8 cellular contexts compared by ENCODE assay signal in the genomic region with DNA sequence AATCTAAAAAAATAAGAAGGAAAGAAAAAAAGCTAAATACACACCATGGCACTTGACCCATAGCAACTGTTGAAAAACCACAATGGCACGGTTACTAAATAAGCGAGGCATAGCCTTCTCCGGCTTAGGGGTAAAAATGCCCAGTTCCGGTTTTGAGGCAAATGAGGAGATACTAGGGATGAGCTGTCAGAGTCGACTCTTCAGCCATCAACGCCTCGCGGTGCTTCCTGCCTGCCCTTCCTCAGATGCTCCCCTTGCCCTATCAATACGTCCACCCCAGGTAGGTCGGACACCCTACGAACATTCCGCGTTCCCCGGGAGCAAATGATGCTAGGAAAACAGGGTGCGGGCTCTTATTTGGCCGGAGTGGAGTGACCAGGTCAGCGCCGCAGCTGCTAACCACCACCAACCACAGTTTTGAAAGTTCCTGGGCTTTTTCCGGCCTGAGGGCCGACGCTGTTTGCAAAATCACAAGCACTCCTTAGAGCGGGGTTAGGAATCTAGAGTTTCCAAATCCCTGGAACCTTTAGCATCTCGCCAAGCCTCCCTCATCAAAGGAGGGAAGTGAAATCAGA. TPM values are rescaled to one million over a fixed set of nuclear protein-coding genes. Genes with fewer than 3 reads are reported as not detected.
A peak's percentile ranks its signal among the peaks of the same experiment; 100 is the strongest.
DNase-seq lines count a peak whose midpoint lies in the region; ATAC-seq, FAIRE-seq and TF ChIP-seq lines count a peak whose summit lies in the region.

No MANE protein-coding gene starts in this region.

- H3K4me3 Mint-ChIP-seq in Caco-2 (ENCODE audit: unreplicated experiment) (peak overlapping the region; percentile 85), H9 (peak overlapping the region; percentile 92 to 94)

- H4K8ac ChIP-seq in H9 (replicated peaks; ENCODE audit: insufficient read length, low read depth, low read length) = no peak overlapping the region

- FAIRE-seq in bronchial epithelial cell (lab: Jason Lieb, UNC) = no peak

- H4K5ac ChIP-seq in H9 (ENCODE audit: insufficient read length, low read depth, low read length) = no peak overlapping the region

- H3K36me3 Mint-ChIP-seq in Caco-2 (ENCODE audit: insufficient read depth, unreplicated experiment) (peaks cover 60% of the 10 kb centered on the region), H9 (ENCODE audit: insufficient read depth in 1 of 3, low read depth in 3 of 3) (peaks cover 30 to 46% (median 38%) of the 10 kb centered on the region in 3 experiments)

- CTCF ChIA-PET in Caco-2 (lab: Charles Lee) = interaction anchor here (0.6 to 1.2 kb wide), 5 partner anchors 11 to 267 kb away, joined by 3 to 4 read pairs (median 3); no protein-coding TSS in a partner anchor
- CTCF ChIA-PET in RWPE1 (lab: Yijun Ruan, JAX) = interaction anchor here (0.6 to 1.0 kb wide), 6 partner anchors 21 to 294 kb away, joined by 3 to 4 read pairs (median 4); no protein-coding TSS in a partner anchor

- no peak overlapping the region for H2BK15ac ChIP-seq in H9 (ENCODE audit: low read depth, low read length)

- ATAC-seq in GM21360 (IDR thresholded peaks at IDR 0.05; ENCODE audit: unreplicated experiment) = no peak

- no peak overlapping the region for H3K56ac ChIP-seq in H9 (ENCODE audit: insufficient read length, low read depth, low read length)

- H2BK12ac ChIP-seq in H9 (ENCODE audit: insufficient read length, low read depth, low read length) = no peak overlapping the region

- intact Hi-C loops in Caco-2 (cut with micrococcal nuclease; ENCODE audit: unreplicated experiment) = loop anchor here (2.0 to 5.0 kb wide), 2 partner anchors 22 to 59 kb away; a partner anchor contains a TSS
- intact Hi-C loops in stomach (cut with DNase I; ENCODE audit: low total_unique reads) = no loop called here

- H3K23me2 ChIP-seq in H9 (ENCODE audit: insufficient read length, low read depth, low read length, poor library complexity, severe bottlenecking) = peaks cover 7% of the 10 kb centered on the region

- no peak overlapping the region for H2BK5ac ChIP-seq in H9 (ENCODE audit: insufficient read length, low read length)

- no peaks in the 10 kb centered on the region for H3K4me1 Mint-ChIP-seq in Caco-2 (ENCODE audit: low read depth, unreplicated experiment)
- H3K4me1 Mint-ChIP-seq in H9 = peaks cover 17 to 24% of the 10 kb centered on the region in 2 experiments

- TSS peak; percentile 47 for BruUV-seq in Caco-2 (replicated peaks; lab: Mats Ljungman, UMichigan)

- H3K4me1 ChIP-seq in Caco-2 (peaks cover 5% of the 10 kb centered on the region; the same call in 1 of the 2 replicates), H9 (ENCODE audit: insufficient read depth, low read length) (no peaks in the 10 kb centered on the region), stomach (peaks cover 33 to 57% (median 44%) of the 10 kb centered on the region in 4 donors)

- H3K9ac ChIP-seq in H9 (ENCODE audit: extremely low read depth, insufficient read length, low read length) = peak overlapping the region; percentile 90

- no peak overlapping the region for H2AK5ac ChIP-seq in H9 (ENCODE audit: insufficient read length, low read length)

- peak overlapping the region; percentile 79 for H3K27ac Mint-ChIP-seq in Caco-2 (ENCODE audit: unreplicated experiment)
- H3K27ac Mint-ChIP-seq in H9 = peak overlapping the region; percentile 52 to 92 (median 66); a peak in 5 of 7 replicates

- no peak overlapping the region for H3K4ac ChIP-seq in H9 (ENCODE audit: low read depth, low read length)

- H2BK120ac ChIP-seq in H9 (ENCODE audit: low read depth, low read length, poor library complexity, severe bottlenecking) = no peak overlapping the region

- peak overlapping the region; percentile 80 for H3K4me3 ChIP-seq in Caco-2 (ENCODE audit: low read depth, low read length)
- peak overlapping the region; percentile 92 for H3K4me3 ChIP-seq in bronchial epithelial cell (ENCODE audit: low read depth, low read length)
- H3K4me3 ChIP-seq in stomach = peak overlapping the region; percentile 80 to 98 (median 88)

- H3K27me3 Mint-ChIP-seq in Caco-2 (ENCODE audit: insufficient read depth, unreplicated experiment) = no peaks in the 10 kb centered on the region
- no peaks in the 10 kb centered on the region for H3K27me3 Mint-ChIP-seq in H9 (ENCODE audit: low read depth)

- H3K4me2 ChIP-seq in H9 (ENCODE audit: insufficient read depth, insufficient read length, low read length) = peak overlapping the region; percentile 74

- H3K23ac ChIP-seq in H9 (ENCODE audit: insufficient read length, low read depth, low read length) = no peak overlapping the region

- H2AFZ ChIP-seq in H9 (ENCODE audit: low read length) = no peak overlapping the region

- no peak overlapping the region for H3K27ac ChIP-seq in H9 (ENCODE audit: insufficient read length, low read depth, low read length)
- H3K27ac ChIP-seq in RWPE1 = peak overlapping the region; percentile 87
- peak overlapping the region; percentile 89 for H3K27ac ChIP-seq in layer of hippocampus (ENCODE audit: low read depth, low read length)
- peak overlapping the region; percentile 94 to 97 (median 95) for H3K27ac ChIP-seq in stomach

- H3T11ph ChIP-seq in H9 (ENCODE audit: low read length) = no peak overlapping the region

- H3K14ac ChIP-seq in H9 (ENCODE audit: insufficient read depth, low read length) = no peak overlapping the region

- H2BK20ac ChIP-seq in H9 (ENCODE audit: low read depth, low read length, poor library complexity, severe bottlenecking) = no peak overlapping the region

- H3K79me2 ChIP-seq in H9 (ENCODE audit: insufficient read depth, low read length) = peaks cover 11% of the 10 kb centered on the region; the same call in 1 of the 2 replicates

- TF ChIP-seq POLR2A in stomach (IDR thresholded peaks at IDR 0.05) = no peak

- no peak overlapping the region for H3K18ac ChIP-seq in H9 (ENCODE audit: insufficient read length, low read depth, low read length)

- no peaks in the 10 kb centered on the region for H3K27me3 ChIP-seq in Caco-2 (replicated peaks; ENCODE audit: control insufficient read depth, insufficient read depth, low read length)
- no peaks in the 10 kb centered on the region for H3K27me3 ChIP-seq in H9 (ENCODE audit: insufficient read depth, low read length)
- H3K27me3 ChIP-seq in bronchial epithelial cell (ENCODE audit: control insufficient read depth, insufficient read depth, low read length) = no peaks in the 10 kb centered on the region
- no peaks in the 10 kb centered on the region for H3K27me3 ChIP-seq in layer of hippocampus (ENCODE audit: control insufficient read depth, insufficient read depth, low read length)
- no peaks in the 10 kb centered on the region for H3K27me3 ChIP-seq in stomach

- TF ChIP-seq EP300 in stomach (IDR thresholded peaks at IDR 0.05) = no peak

- DNase-seq in Caco-2 (peak; percentile 44 to 53), H9 (peak; percentile 55), RWPE1 (ENCODE audit: low spot score) (peak; percentile 36), bronchial epithelial cell (ENCODE audit: low read depth) (no peak), stomach (peak; percentile 44), KG1 (lab: John Stamatoyannopoulos, UW) (no peak)

- 0 out of 2 replicates have a peak, but pooled peaks cover 1% of the 10 kb centered on the region for H3K36me3 ChIP-seq in Caco-2 (ENCODE audit: control insufficient read depth, insufficient read depth, low read length)
- peaks cover 19% of the 10 kb centered on the region for H3K36me3 ChIP-seq in bronchial epithelial cell (ENCODE audit: control insufficient read depth, insufficient read depth, low read length)
- H3K36me3 ChIP-seq in stomach = peaks cover 21 to 42% (median 37%) of the 10 kb centered on the region in 4 donors

- H4K91ac ChIP-seq in H9 (ENCODE audit: insufficient read length, low read depth, low read length) = no peak overlapping the region

- no peaks in the 10 kb centered on the region for H3K9me3 ChIP-seq in Caco-2
- no peaks in the 10 kb centered on the region for H3K9me3 ChIP-seq in H9 (ENCODE audit: control insufficient read depth, low read depth, low read length)
- H3K9me3 ChIP-seq in stomach = no peaks in the 10 kb centered on the region

- peaks cover 3% of the 10 kb centered on the region for H3K79me1 ChIP-seq in H9 (ENCODE audit: insufficient read depth, low read depth, low read length, poor library complexity, severe bottlenecking)

- TF ChIP-seq CTCF in Caco-2 (IDR thresholded peaks at IDR 0.05; ENCODE audit: insufficient read depth in 1 of 2, low read depth in 1 of 2, low read length in 1 of 2, severe bottlenecking in 1 of 2, unreplicated experiment in 1 of 2) (no peak), H9 (conservative IDR thresholded peaks at IDR 0.05) (no peak), RWPE1 (conservative IDR thresholded peaks at IDR 0.05; ENCODE audit: low read depth) (no peak), bronchial epithelial cell (IDR thresholded peaks at IDR 0.05; ENCODE audit: insufficient read depth, low read length, severe bottlenecking) (no peak), stomach (IDR thresholded peaks at IDR 0.05) (no peak)

- POLR2A ChIA-PET in Caco-2 (lab: Charles Lee) (interaction anchor here (1.6 kb wide), 1 partner anchor 113 kb away, joined by 5 read pairs; a partner anchor contains a TSS), RWPE1 (lab: Yijun Ruan, JAX; ENCODE audit: low non-redundant PET) (interaction anchor here (0.5 to 0.6 kb wide), 2 partner anchors 11 to 28 kb away, joined by 3 read pairs; no protein-coding TSS in a partner anchor)

- H3K9me3 Mint-ChIP-seq in Caco-2 (ENCODE audit: unreplicated experiment) (no peaks in the 10 kb centered on the region), H9 (no peaks in the 10 kb centered on the region)

- WGBS in H9 (ENCODE audit: extremely low coverage, insufficient read length, low lambda C conversion rate) = no CpG with 5 or more reads among the region's 23 CpGs
- WGBS in stomach, 5 donors = 1 to 2% (median 1%) methylated on average over 20 to 23 of the region's 23 CpGs

- H4K20me1 ChIP-seq in H9 (ENCODE audit: control insufficient read depth, insufficient read depth, insufficient read length) = no peaks in the 10 kb centered on the region

RNA-seq across cellular contexts. Expression of a gene that starts 1.2 kb away (rescaled TPM):
- 240 and 244 TPM in 2 replicates for total RNA-seq in Caco-2 (2022)
- 302 and 306 TPM in 2 replicates for total RNA-seq in H9 (2021)
- total RNA-seq in bronchial epithelial cell = 325 and 349 TPM in 2 replicates
- 100 to 1,000 TPM in 2 of 5 donors, 10 to 100 TPM in 3; 41.1 to 218 (median 92.3) TPM for total RNA-seq in stomach
- 100 to 1,000 TPM in 2 of 3 donors, 10 to 100 TPM in 1; 86.1 to 116 (median 112) TPM for polyA plus RNA-seq in stomach

RNA-seq across cellular contexts. Expression of a gene that starts 22.1 kb away (rescaled TPM):
- total RNA-seq in Caco-2 (2022) = 30.9 and 33.2 TPM in 2 replicates
- total RNA-seq in H9 (2021) = 25.9 and 38.5 TPM in 2 replicates
- 15.1 and 21.6 TPM in 2 replicates for total RNA-seq in bronchial epithelial cell
- total RNA-seq in stomach = 10 to 100 TPM in 3 of 5 donors, 1 to 10 TPM in 2; 4.0 to 25.3 (median 13.4) TPM
- 10 to 100 TPM in 2 of 3 donors, 1 to 10 TPM in 1; 8.7 to 13.9 (median 12.5) TPM for polyA plus RNA-seq in stomach

RNA-seq across cellular contexts. Expression of a gene that starts 22.2 kb away (rescaled TPM):
- total RNA-seq in Caco-2 (2022) (34.5 and 36.7 TPM in 2 replicates), H9 (2021) (70.4 and 77.9 TPM in 2 replicates), bronchial epithelial cell (40.5 and 45.2 TPM in 2 replicates), stomach (10 to 100 TPM in 2 of 5 donors, 1 to 10 TPM in 3; 4.7 to 15.2 (median 8.7) TPM)
- 10 to 100 TPM; 32.6 to 40.6 (median 37.4) TPM for polyA plus RNA-seq in stomach

RNA-seq across cellular contexts. Expression of a gene that starts 27.6 kb away (rescaled TPM):
- total RNA-seq in Caco-2 (2022) (323 and 324 TPM in 2 replicates), H9 (2021) (618 and 638 TPM in 2 replicates), bronchial epithelial cell (268 and 325 TPM in 2 replicates), stomach (100 to 1,000 TPM in 4 of 5 donors, 10 to 100 TPM in 1; 27.2 to 197 (median 114) TPM)
- 100 to 1,000 TPM; 476 to 580 (median 578) TPM for polyA plus RNA-seq in stomach

RNA-seq across cellular contexts. Expression of a gene that starts 30.4 kb away (rescaled TPM):
- total RNA-seq in Caco-2 (2022) (474 and 492 TPM in 2 replicates), H9 (2021) (415 and 425 TPM in 2 replicates), bronchial epithelial cell (659 and 789 TPM in 2 replicates), stomach (1,000 to 10,000 TPM in 1 of 5 donors, 100 to 1,000 TPM in 3, 10 to 100 TPM in 1; 86.4 to 1,200 (median 463) TPM)
- polyA plus RNA-seq in stomach = 1,000 to 10,000 TPM in 1 of 3 donors, 100 to 1,000 TPM in 2; 475 to 1,009 (median 901) TPM

Comparison
In these comparisons a context has a peak if more than half of its experiments do, and no peak if none do; other contexts are left out.
1. DNase-seq: peak in Caco-2 (2 of 2), H9 (single experiment), RWPE1 (single experiment) and stomach (single experiment); none in bronchial epithelial cell (single experiment) and KG1 (single experiment).
2. Peak in every context shown above with its lines, with median percentiles within 50 percentile points of each other: H3K4me3 ChIP-seq.